Comparison of ENCODE assay signal across 8 cellular contexts in genomic region chr1:33111965-33112364, GRCh38. TPM values are rescaled to one million over a fixed set of nuclear protein-coding genes. Genes with fewer than 3 reads are reported as not detected.
A peak's percentile ranks its signal among the peaks of the same experiment; 100 is the strongest.
DNase-seq lines count a peak whose midpoint lies in the region; ATAC-seq, FAIRE-seq and TF ChIP-seq lines count a peak whose summit lies in the region.
"Had no signal": no experiment of that assay in that cellular context is flagged by ENCODE, and none has a peak within 500 bp of the region (broad histone marks: within the 10 kb centered on the region; RNA-seq: fewer than 3 reads in every experiment).

No MANE protein-coding gene starts in this region.

- TF ChIP-seq EP300 in HepG2 (IDR thresholded peaks at IDR 0.05; ENCODE audit: low read depth in 2 of 2, low read length in 2 of 2) (no peak), HepG2 (CRISPR knock-in tag; IDR thresholded peaks at IDR 0.05; ENCODE audit: borderline replicate concordance) (no peak)

- no peak overlapping the region for H3K9ac ChIP-seq in HepG2 (ENCODE audit: insufficient read depth, low read depth, low read length)

- intact Hi-C loops in activated CD8-positive, alpha-beta T cell treated with anti-CD3 and anti-CD28 coated beads for 36 hours (cut with micrococcal nuclease) = no loop called here
- intact Hi-C loops in HepG2 (cut with micrococcal nuclease; ENCODE audit: unreplicated experiment) = loop anchor here (10.0 kb wide), 1 partner anchor 253 kb away; no protein-coding TSS in a partner anchor

- H3K27ac ChIP-seq in HepG2 (ENCODE audit: extremely low read length, insufficient read depth, low read length) = no peak overlapping the region

- H3K4me2 ChIP-seq in HepG2 (ENCODE audit: low read depth, low read length) = no peak overlapping the region

- BruUV-seq in HepG2 (replicated peaks; lab: Mats Ljungman, UMichigan) = no TSS peak

- no peaks in the 10 kb centered on the region for H3K79me2 ChIP-seq in HepG2 (ENCODE audit: insufficient read depth, low read length)

- H3K4me1 ChIP-seq in HepG2 (ENCODE audit: insufficient read depth, low read length) = peaks cover under 1% of the 10 kb centered on the region; the same call in 1 of the 2 replicates

- in situ Hi-C loops in HepG2 (cut with HindIII; ENCODE audit: extremely low pct_ligation_motif_present, low pct_unique_long_range_greater_than_20kb) = loop anchor here (10.0 kb wide), 1 partner anchor 63 kb away; no protein-coding TSS in a partner anchor

- H3K36me3 Mint-ChIP-seq in activated CD8-positive, alpha-beta T cell treated with anti-CD3 and anti-CD28 coated beads for 36 hours (ENCODE audit: low read depth) = no peaks in the 10 kb centered on the region

- DNase-seq in GM10266 (ENCODE audit: extremely low spot score) (no peak), LHCN-M2 (ENCODE audit: low read depth) (peak; percentile 22), HepG2 (ENCODE audit: low spot score) (peak; percentile 16), NCI-H1930 (lab: John Stamatoyannopoulos, UW) (no peak)
- DNase-seq in activated CD8-positive, alpha-beta T cell treated with anti-CD3 and anti-CD28 coated beads for 36 hours = no peak
- DNase-seq: posterior cingulate gyrus had no signal

- peak; percentile 32 for FAIRE-seq in HepG2 (lab: Jason Lieb, UNC)

- H3K27me3 ChIP-seq in HepG2 (ENCODE audit: control insufficient read depth in 1 of 2, insufficient read depth in 2 of 2, low read length in 2 of 2) = no peaks in the 10 kb centered on the region

- H3K9me3 Mint-ChIP-seq in activated CD8-positive, alpha-beta T cell treated with anti-CD3 and anti-CD28 coated beads for 36 hours = peaks cover 3% of the 10 kb centered on the region

- CTCF ChIA-PET in activated CD8-positive, alpha-beta T cell treated with anti-CD3 and anti-CD28 coated beads for 36 hours (lab: Charles Lee) = no interaction called here
- CTCF ChIA-PET in HepG2 (lab: Yijun Ruan, JAX; ENCODE audit: low intra/inter-chr PET ratio, low total read pairs) = no interaction called here

- TF ChIP-seq POLR2A in HepG2 (IDR thresholded peaks at IDR 0.05; ENCODE audit: insufficient read depth in 1 of 2, low read depth in 2 of 2, low read length in 2 of 2) = no peak

- no peaks in the 10 kb centered on the region for H3K36me3 ChIP-seq in HepG2 (replicated peaks in 1 of 2; ENCODE audit: control insufficient read depth in 1 of 2, insufficient read depth in 2 of 2, low read length in 2 of 2)

- no peak overlapping the region for H3K4me3 Mint-ChIP-seq in activated CD8-positive, alpha-beta T cell treated with anti-CD3 and anti-CD28 coated beads for 36 hours

- TF ChIP-seq CTCF in GM10266 (IDR thresholded peaks at IDR 0.05; ENCODE audit: control insufficient read depth, insufficient read depth, low read depth, missing control alignments) (peak; percentile 36), HepG2 (CRISPR knock-in tag; IDR thresholded peaks at IDR 0.05) (peak; percentile 48; the same call in 1 of the 2 replicates)
- peak; percentile 33 for TF ChIP-seq CTCF in activated CD8-positive, alpha-beta T cell treated with anti-CD3 and anti-CD28 coated beads for 36 hours (IDR thresholded peaks at IDR 0.05)

- H3K27ac Mint-ChIP-seq in activated CD8-positive, alpha-beta T cell treated with anti-CD3 and anti-CD28 coated beads for 36 hours = no peak overlapping the region

- ATAC-seq in activated CD8-positive, alpha-beta T cell treated with anti-CD3 and anti-CD28 coated beads for 36 hours = peak; percentile 58
- no peak for ATAC-seq in HepG2
- no peak for ATAC-seq in HG02610 (IDR thresholded peaks at IDR 0.05; ENCODE audit: unreplicated experiment)
- ATAC-seq in HG03469 (IDR thresholded peaks at IDR 0.05; ENCODE audit: unreplicated experiment) = no peak

- 26% methylated on average over 3 of the region's 3 CpGs for WGBS in HepG2 (ENCODE audit: low lambda C conversion rate)

- POLR2A ChIA-PET in activated CD8-positive, alpha-beta T cell treated with anti-CD3 and anti-CD28 coated beads for 36 hours (lab: Charles Lee) = no interaction called here
- POLR2A ChIA-PET in HepG2 (lab: Yijun Ruan, JAX) = no interaction called here

- H4K20me1 ChIP-seq in HepG2 (ENCODE audit: insufficient read depth, low read length) = no peaks in the 10 kb centered on the region

- H3K9me3 ChIP-seq in HepG2 (ENCODE audit: low read length) = 0 out of 2 replicates have a peak, but pooled peaks cover 5% of the 10 kb centered on the region

- no peak overlapping the region for H3K4me3 ChIP-seq in HepG2 (replicated peaks in 1 of 3; ENCODE audit: insufficient read depth in 1 of 3, low read depth in 2 of 3, low read length in 3 of 3)

- no peaks in the 10 kb centered on the region for H3K4me1 Mint-ChIP-seq in activated CD8-positive, alpha-beta T cell treated with anti-CD3 and anti-CD28 coated beads for 36 hours (ENCODE audit: low read depth)

- TF ChIP-seq RAD21 in HepG2 (CRISPR knock-in tag; IDR thresholded peaks at IDR 0.05) = no peak

- H2AFZ ChIP-seq in HepG2 (ENCODE audit: low read length) = no peak overlapping the region

- no peaks in the 10 kb centered on the region for H3K27me3 Mint-ChIP-seq in activated CD8-positive, alpha-beta T cell treated with anti-CD3 and anti-CD28 coated beads for 36 hours

TF ChIP-seq in HepG2, 621 proteins besides CTCF, POLR2A, EP300 and RAD21:
- TF ChIP-seq STAG1 (CRISPR knock-in tag; IDR thresholded peaks at IDR 0.05) (peak; percentile 62), PHF8 (CRISPR knock-in tag; IDR thresholded peaks at IDR 0.05) (no peak), ZNF12 (CRISPR knock-in tag; IDR thresholded peaks at IDR 0.05) (no peak)

RNA-seq across cellular contexts. Expression of gene AZIN2, which starts 31.0 kb away (rescaled TPM):
- total RNA-seq in LHCN-M2 (2014; rRNA removed) = 4.9 and 5.0 TPM in 2 replicates
- polyA plus RNA-seq in LHCN-M2 (2012) = 8.0 TPM
- total RNA-seq in activated CD8-positive, alpha-beta T cell treated with anti-CD3 and anti-CD28 coated beads for 36 hours = 1 to 10 TPM; 2.5 TPM
- 1.5 and 1.7 TPM in 2 replicates for total RNA-seq in HepG2 (2016; rRNA removed; fragmentation: Illumina TruSeq; extraction: Trizol)
- total RNA-seq in HepG2 (2016; cell fraction: cytosol; rRNA removed; fragmentation: Illumina TruSeq; extraction: Trizol; ENCODE audit: low read depth) = 1.1 and 1.3 TPM in 2 replicates
- 1.1 and 2.1 TPM in 2 replicates for total RNA-seq in HepG2 (2016; cell fraction: insoluble cytoplasmic fraction; rRNA removed; fragmentation: Illumina TruSeq; extraction: Trizol)
- total RNA-seq in HepG2 (2016; cell fraction: membrane; rRNA removed; fragmentation: Illumina TruSeq; extraction: Trizol) = 1.9 and 3.3 TPM in 2 replicates
- 3.3 and 3.6 TPM in 2 replicates for total RNA-seq in HepG2 (2016; cell fraction: nucleus; rRNA removed; fragmentation: Illumina TruSeq; extraction: Trizol)
- 3.5 and 5.7 TPM in 2 replicates for polyA plus RNA-seq in HepG2 (2011; rRNA removed)
- polyA plus RNA-seq in HepG2 (2011; cell fraction: cytosol; rRNA removed) = 5.0 and 5.9 TPM in 2 replicates
- 11.6 and 12.5 TPM in 2 replicates for polyA plus RNA-seq in HepG2 (2011; cell fraction: nucleus; rRNA removed)
- polyA plus RNA-seq in HepG2 (2012) = 2.4 TPM in 2 replicates
- polyA plus RNA-seq in HepG2 (2016; cell fraction: cytosol; fragmentation: Illumina TruSeq; extraction: Trizol; ENCODE audit: low read depth) = 1.2 and 2.1 TPM in 2 replicates
- 1.7 and 1.8 TPM in 2 replicates for polyA plus RNA-seq in HepG2 (2016; cell fraction: insoluble cytoplasmic fraction; fragmentation: Illumina TruSeq; extraction: Trizol; ENCODE audit: low read depth)
- polyA plus RNA-seq in HepG2 (2016; cell fraction: membrane; fragmentation: Illumina TruSeq; extraction: Trizol; ENCODE audit: low read depth) = 1.5 and 3.1 TPM in 2 replicates
- 3.6 and 5.6 TPM in 2 replicates for polyA plus RNA-seq in HepG2 (2016; cell fraction: nucleus; fragmentation: Illumina TruSeq; extraction: Trizol; ENCODE audit: insufficient read depth, low read depth)
- polyA minus RNA-seq in HepG2 (2011; rRNA and poly(A)+ RNA removed; ENCODE audit: low replicate concordance) = 0.12 and 8.6 TPM in 2 replicates
- polyA minus RNA-seq in HepG2 (2011; cell fraction: cytosol; rRNA and poly(A)+ RNA removed) = 2.1 and 3.6 TPM in 2 replicates
- 8.3 and 8.8 TPM in 2 replicates for polyA minus RNA-seq in HepG2 (2011; cell fraction: nucleus; rRNA and poly(A)+ RNA removed)

Comparison
In these comparisons a context has a peak if more than half of its experiments do, and no peak if none do; other contexts are left out.
1. DNase-seq: peak in LHCN-M2 (single experiment) and HepG2 (single experiment); none in GM10266 (single experiment), activated CD8-positive, alpha-beta T cell treated with anti-CD3 and anti-CD28 coated beads for 36 hours (single experiment) and NCI-H1930 (0 of 2).
2. Peak in every context shown above with its lines, with median percentiles within 50 percentile points of each other: CTCF ChIP-seq.